8 cellular contexts compared by ENCODE assay signal in the genomic region with DNA sequence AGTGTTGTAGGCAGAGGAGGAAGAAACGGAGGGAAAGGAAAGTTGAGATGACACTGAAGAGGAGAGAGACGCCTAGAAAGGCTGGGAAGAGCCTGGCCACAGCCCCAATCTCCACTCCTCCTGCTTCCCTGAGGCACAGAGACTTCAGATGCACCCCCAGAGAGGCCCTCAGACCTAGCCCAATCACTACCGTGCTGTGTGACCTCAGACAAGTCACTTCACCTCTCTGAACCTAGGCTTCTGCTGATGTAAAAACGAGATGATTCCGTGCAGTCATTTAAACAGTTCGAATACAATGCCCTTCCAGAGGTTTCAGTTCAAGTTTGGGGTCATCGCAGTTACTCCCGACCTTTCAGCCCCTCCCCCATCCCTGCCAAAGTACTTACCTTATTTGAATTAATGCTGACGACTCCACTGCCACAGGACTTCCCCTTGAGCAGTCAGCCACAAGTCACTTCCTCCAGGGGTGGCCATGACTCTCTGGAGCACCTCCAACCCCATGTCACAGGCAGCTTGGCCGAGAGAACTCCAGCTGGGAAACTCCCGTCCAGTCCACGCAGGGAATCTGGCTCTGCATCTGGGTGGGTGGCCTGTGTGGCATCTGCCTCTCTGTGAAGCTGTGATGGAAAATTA.
DNase-seq lines count a peak whose midpoint lies in the region; ATAC-seq and TF ChIP-seq lines count a peak whose summit lies in the region.

No MANE protein-coding gene starts in this region.

- H3K27ac Mint-ChIP-seq in T-cell: no peak overlapping the region

- POLR2A ChIA-PET in T-cell (lab: Charles Lee): no interaction called here

- H3K4me3 ChIP-seq in right atrium auricular region: no peak overlapping the region
- H3K4me3 ChIP-seq in WERI-Rb-1 (ENCODE audit: low read depth, low read length): no peak overlapping the region
- H3K4me3 ChIP-seq in esophagus squamous epithelium: no peak overlapping the region

- 47 to 58% methylated on average over 11 to 12 of the region's 12 CpGs for WGBS in esophagus squamous epithelium, 2 donors

- intact Hi-C loops in esophagus squamous epithelium (cut with DNase I): no loop called here

- no peaks in the 10 kb centered on the region for H3K9me3 ChIP-seq in right atrium auricular region
- H3K9me3 ChIP-seq in WERI-Rb-1 (ENCODE audit: severe bottlenecking): no peaks in the 10 kb centered on the region
- no peaks in the 10 kb centered on the region for H3K9me3 ChIP-seq in esophagus squamous epithelium

- H3K27me3 ChIP-seq in right atrium auricular region: no peaks in the 10 kb centered on the region
- no peaks in the 10 kb centered on the region for H3K27me3 ChIP-seq in WERI-Rb-1 (ENCODE audit: insufficient read depth, low read depth, severe bottlenecking)
- H3K27me3 ChIP-seq in esophagus squamous epithelium: no peaks in the 10 kb centered on the region

- ATAC-seq in GM19467 (IDR thresholded peaks at IDR 0.05; ENCODE audit: unreplicated experiment) (peak; percentile 41), T-cell (replicated peaks in 1 of 4) (peak in 2 of 4 experiments; percentile 54 to 60), GM18873 (IDR thresholded peaks at IDR 0.05; ENCODE audit: low FRiP score, unreplicated experiment) (no peak)

- peaks cover 38 to 56% (median 38%) of the 10 kb centered on the region in 3 donors for H3K4me1 Mint-ChIP-seq in T-cell

- CTCF ChIA-PET in T-cell (lab: Charles Lee): no interaction called here

- peaks cover 7 to 8% of the 10 kb centered on the region in 2 donors for H3K27me3 Mint-ChIP-seq in T-cell

- no peaks in the 10 kb centered on the region for H3K36me3 ChIP-seq in right atrium auricular region
- no peaks in the 10 kb centered on the region for H3K36me3 ChIP-seq in WERI-Rb-1
- H3K36me3 ChIP-seq in esophagus squamous epithelium: no peaks in the 10 kb centered on the region

- H3K4me1 ChIP-seq in right atrium auricular region (peaks cover 0 to 37% of the 10 kb centered on the region in 2 donors), esophagus squamous epithelium (peaks cover 7 to 24% (median 12%) of the 10 kb centered on the region in 3 donors)

- TF ChIP-seq CTCF in right atrium auricular region (IDR thresholded peaks at IDR 0.05): no peak
- no peak for TF ChIP-seq CTCF in WERI-Rb-1 (IDR thresholded peaks at IDR 0.05; ENCODE audit: low read depth, low read length)
- no peak for TF ChIP-seq CTCF in esophagus squamous epithelium (IDR thresholded peaks at IDR 0.05)

- peak overlapping the region in 1 of 3 donors; percentile 67 for H3K4me3 Mint-ChIP-seq in T-cell

- peak; percentile 22 for DNase-seq in A172 (ENCODE audit: low spot score)
- DNase-seq in T-cell: peak in 18 of 34 experiments; percentile 12 to 49 (median 23)
- DNase-seq in right atrium auricular region (ENCODE audit: low spot score): peak; percentile 58
- DNase-seq in WERI-Rb-1: no peak
- DNase-seq in NCI-H1436 (lab: John Stamatoyannopoulos, UW): no peak
- DNase-seq in esophagus squamous epithelium (lab: John Stamatoyannopoulos, UW): no peak

- no peaks in the 10 kb centered on the region for H3K9me3 Mint-ChIP-seq in T-cell

- no peaks in the 10 kb centered on the region for H3K36me3 Mint-ChIP-seq in T-cell

- no peak for TF ChIP-seq POLR2A in esophagus squamous epithelium (IDR thresholded peaks at IDR 0.05)

- H3K27ac ChIP-seq in right atrium auricular region (no peak overlapping the region), WERI-Rb-1 (no peak overlapping the region), esophagus squamous epithelium (no peak overlapping the region)

Comparison
In these comparisons a context has a peak if more than half of its experiments do, and no peak if none do; other contexts are left out.
1. DNase-seq: peak in A172 (single experiment), T-cell (18 of 34) and right atrium auricular region (single experiment); none in WERI-Rb-1 (single experiment), NCI-H1436 (single experiment) and esophagus squamous epithelium (single experiment).